ENCODE assay signal across 14 cellular contexts in genomic region chr7:1012392-1013095, GRCh38. TPM values are rescaled to one million over a fixed set of nuclear protein-coding genes. Genes with fewer than 3 reads are reported as not detected.
A peak's percentile ranks its signal among the peaks of the same experiment; 100 is the strongest.
DNase-seq lines count a peak whose midpoint lies in the region; ATAC-seq, FAIRE-seq and TF ChIP-seq lines count a peak whose summit lies in the region.
"Had no signal": no experiment of that assay in that cellular context is flagged by ENCODE, and none has a peak within 500 bp of the region (broad histone marks: within the 10 kb centered on the region; RNA-seq: fewer than 3 reads in every experiment).

No MANE protein-coding gene starts in this region.

- CTCF ChIA-PET in H1 (lab: Charles Lee; ENCODE audit: partially characterized antibody), result interaction anchor here (0.6 to 2.0 kb wide), 8 partner anchors 12 to 394 kb away, joined by 3 to 10 read pairs (median 4); partner anchors contain the start of gene GPR146

- no peak for TF ChIP-seq RAD21 in H1 (IDR thresholded peaks at IDR 0.05 in 1 of 2, conservative IDR thresholded peaks at IDR 0.05 in 1 of 2; ENCODE audit: low read depth in 2 of 2, low read length in 2 of 2)

- no peaks in the 10 kb centered on the region for H3K27me3 ChIP-seq in H1 (replicated peaks in 1 of 4; ENCODE audit: control insufficient read depth in 3 of 4, extremely low read depth in 1 of 4, insufficient read depth in 3 of 4, low read length in 3 of 4)

- peaks cover 0 to 8% of the 10 kb centered on the region in 2 experiments; a peak in 1 of 4 replicates for H3K9me3 ChIP-seq in H1 (ENCODE audit: insufficient read depth in 2 of 2, low read depth in 1 of 2, low read length in 1 of 2)

- peaks cover 14% of the 10 kb centered on the region for H3K4me1 Mint-ChIP-seq in stimulated activated effector memory CD8-positive, alpha-beta T cell treated with anti-CD3 and anti-CD28 coated beads, Interleukin-12 subunit alpha, Interleukin-12 subunit beta, amount 100 ng/mL, for 72 hours
- H3K4me1 Mint-ChIP-seq in natural killer cell treated with Interleukin-12 subunit alpha and Interleukin-12 subunit beta and Interleukin-15 and Interleukin-18, amount 100 ng/mL, for 72 hours (ENCODE audit: low read depth in 2 of 2), result peaks cover 9 to 21% of the 10 kb centered on the region in 2 donors

- H3K9me3 Mint-ChIP-seq in stimulated activated effector memory CD8-positive, alpha-beta T cell treated with anti-CD3 and anti-CD28 coated beads, Interleukin-12 subunit alpha, Interleukin-12 subunit beta, amount 100 ng/mL, for 72 hours, result peaks cover 5% of the 10 kb centered on the region
- H3K9me3 Mint-ChIP-seq in natural killer cell treated with Interleukin-12 subunit alpha and Interleukin-12 subunit beta and Interleukin-15 and Interleukin-18, amount 100 ng/mL, for 72 hours, result peaks cover 5% of the 10 kb centered on the region

- TF ChIP-seq CTCF in GM10266 (IDR thresholded peaks at IDR 0.05; ENCODE audit: control insufficient read depth, insufficient read depth, low read depth, missing control alignments), result peak; percentile 5
- no peak for TF ChIP-seq CTCF in H1 (IDR thresholded peaks at IDR 0.05; ENCODE audit: control extremely low read depth in 1 of 3, insufficient read depth in 1 of 3, low read depth in 1 of 3, low read length in 3 of 3)

- H3K79me2 ChIP-seq in H1 (ENCODE audit: control insufficient read depth in 1 of 2, insufficient read depth in 2 of 2, low read length in 2 of 2), result peaks cover 0 to 3% of the 10 kb centered on the region in 2 experiments; a peak in 1 of 4 replicates

- H3K4me3 ChIP-seq in H1 (ENCODE audit: extremely low read depth in 1 of 4, insufficient read depth in 2 of 4, low read depth in 3 of 4, low read length in 4 of 4), result no peak overlapping the region

- no peak overlapping the region for H3K23ac ChIP-seq in H1 (ENCODE audit: insufficient read length)

- H3K23me2 ChIP-seq in H1 (ENCODE audit: low read depth, low read length), result peaks cover 8% of the 10 kb centered on the region; the same call in 1 of the 2 replicates

- H2BK15ac ChIP-seq in H1 (ENCODE audit: low read length), result no peak overlapping the region

- H3K27me3 Mint-ChIP-seq in natural killer cell treated with Interleukin-12 subunit alpha and Interleukin-12 subunit beta and Interleukin-15 and Interleukin-18, amount 100 ng/mL, for 72 hours, result no peaks in the 10 kb centered on the region

- no peak overlapping the region for H3K18ac ChIP-seq in H1 (ENCODE audit: extremely low read depth, low read length)

- H3K14ac ChIP-seq in H1 (ENCODE audit: insufficient read length), result no peak overlapping the region

- no peaks in the 10 kb centered on the region for H3K4me1 ChIP-seq in H1 (replicated peaks in 1 of 4; ENCODE audit: control insufficient read depth in 3 of 4, insufficient read depth in 4 of 4, low read length in 3 of 4)

- H4K91ac ChIP-seq in H1 (replicated peaks; ENCODE audit: insufficient read length, low read length), result no peak overlapping the region

- no peak overlapping the region for H2BK120ac ChIP-seq in H1 (replicated peaks; ENCODE audit: low read depth, low read length)

- no peak overlapping the region for H3K4me3 Mint-ChIP-seq in stimulated activated effector memory CD8-positive, alpha-beta T cell treated with anti-CD3 and anti-CD28 coated beads, Interleukin-12 subunit alpha, Interleukin-12 subunit beta, amount 100 ng/mL, for 72 hours
- H3K4me3 Mint-ChIP-seq in natural killer cell treated with Interleukin-12 subunit alpha and Interleukin-12 subunit beta and Interleukin-15 and Interleukin-18, amount 100 ng/mL, for 72 hours, result no peak overlapping the region

- FAIRE-seq in HTR-8/SVneo (lab: Jason Lieb, UNC) (peak; percentile 4), H1 (lab: Jason Lieb, UNC) (no peak)

- TF ChIP-seq POLR2A in H1 (IDR thresholded peaks at IDR 0.05; ENCODE audit: control extremely low read depth in 1 of 2, low read depth in 2 of 2, low read length in 2 of 2), result no peak

- ATAC-seq in stimulated activated effector memory CD8-positive, alpha-beta T cell treated with anti-CD3 and anti-CD28 coated beads, Interleukin-12 subunit alpha, Interleukin-12 subunit beta, amount 100 ng/mL, for 72 hours, result peak; percentile 5
- no peak for ATAC-seq in GM21528 (IDR thresholded peaks at IDR 0.05; ENCODE audit: low FRiP score, unreplicated experiment)
- no peak for ATAC-seq in natural killer cell treated with Interleukin-12 subunit alpha and Interleukin-12 subunit beta and Interleukin-15 and Interleukin-18, amount 100 ng/mL, for 72 hours

- peaks cover 0 to 8% (median 0%) of the 10 kb centered on the region in 4 experiments; a peak in 3 of 8 replicates for H3K36me3 ChIP-seq in H1 (ENCODE audit: control insufficient read depth in 2 of 4, insufficient read depth in 4 of 4, low read length in 3 of 4)

- H3K56ac ChIP-seq in H1 (replicated peaks; ENCODE audit: insufficient read length, low read depth, low read length), result no peak overlapping the region

- POLR2A ChIA-PET in H1 (lab: Charles Lee; ENCODE audit: partially characterized antibody), result no interaction called here

- H3K79me1 ChIP-seq in H1 (ENCODE audit: low read depth, low read length), result peaks cover 7% of the 10 kb centered on the region

- no peak overlapping the region for H3K4me2 ChIP-seq in H1 (ENCODE audit: insufficient read depth in 1 of 2, low read depth in 2 of 2, low read length in 2 of 2)

- WGBS in H1 (ENCODE audit: extremely low coverage in 1 of 2, insufficient coverage in 1 of 2, insufficient read length in 1 of 2, insufficient replicate concordance in 2 of 2, low coverage in 1 of 2, low lambda C conversion rate in 2 of 2, missing lambda C conversion rate in 1 of 2), 2 experiments, result 93% methylated on average over 35 of the region's 44 CpGs; no CpG with 5 or more reads in 1 of the 2 experiments

- no peak overlapping the region for H4K5ac ChIP-seq in H1 (ENCODE audit: insufficient read length, low read depth, low read length)

- no peak overlapping the region for H2AK5ac ChIP-seq in H1 (ENCODE audit: low read depth, low read length)

- TF ChIP-seq EP300 in H1 (IDR thresholded peaks at IDR 0.05; ENCODE audit: borderline replicate concordance in 1 of 2, low read depth in 2 of 2, low read length in 2 of 2), result no peak

- H3K27ac Mint-ChIP-seq in stimulated activated effector memory CD8-positive, alpha-beta T cell treated with anti-CD3 and anti-CD28 coated beads, Interleukin-12 subunit alpha, Interleukin-12 subunit beta, amount 100 ng/mL, for 72 hours, result no peak overlapping the region
- no peak overlapping the region for H3K27ac Mint-ChIP-seq in natural killer cell treated with Interleukin-12 subunit alpha and Interleukin-12 subunit beta and Interleukin-15 and Interleukin-18, amount 100 ng/mL, for 72 hours

- H3K27ac ChIP-seq in H1 (ENCODE audit: low read depth, low read length), result no peak overlapping the region

- H2BK12ac ChIP-seq in H1 (ENCODE audit: low read depth, low read length), result no peak overlapping the region

- H4K20me1 ChIP-seq in H1 (replicated peaks in 1 of 2; ENCODE audit: control insufficient read depth in 1 of 2, insufficient read depth in 2 of 2, low read length in 2 of 2), result peaks cover 3 to 11% of the 10 kb centered on the region in 2 experiments

- H2BK20ac ChIP-seq in H1 (ENCODE audit: low read length), result no peak overlapping the region

- no peak overlapping the region; a peak in 1 of 7 replicates for H3K9ac ChIP-seq in H1 (replicated peaks in 1 of 4; ENCODE audit: extremely low read depth in 1 of 4, low read depth in 3 of 4, low read length in 3 of 4)

- no peak overlapping the region for H2AFZ ChIP-seq in H1 (ENCODE audit: low read length)

- peaks cover 11% of the 10 kb centered on the region for H3K36me3 Mint-ChIP-seq in stimulated activated effector memory CD8-positive, alpha-beta T cell treated with anti-CD3 and anti-CD28 coated beads, Interleukin-12 subunit alpha, Interleukin-12 subunit beta, amount 100 ng/mL, for 72 hours
- no peaks in the 10 kb centered on the region for H3K36me3 Mint-ChIP-seq in natural killer cell treated with Interleukin-12 subunit alpha and Interleukin-12 subunit beta and Interleukin-15 and Interleukin-18, amount 100 ng/mL, for 72 hours

- peak overlapping the region; percentile 25; the same call in 1 of the 2 replicates for H4K8ac ChIP-seq in H1 (ENCODE audit: extremely low read depth, insufficient read depth, low read length)

- H3K4ac ChIP-seq in H1 (replicated peaks; ENCODE audit: insufficient read length, low read depth, low read length), result no peak overlapping the region

- DNase-seq in GM10266 (ENCODE audit: extremely low spot score), result no peak
- no peak for DNase-seq in HTR-8/SVneo (ENCODE audit: insufficient read length, low spot score)
- no peak for DNase-seq in H1 (ENCODE audit: low read depth in 1 of 2, low spot score in 2 of 2)
- DNase-seq in stimulated activated effector memory CD8-positive, alpha-beta T cell treated with anti-CD3 and anti-CD28 coated beads, Interleukin-12 subunit alpha, Interleukin-12 subunit beta, amount 100 ng/mL, for 72 hours (ENCODE audit: low spot score in 2 of 2), result no peak
- no peak for DNase-seq in HCEC 1CT
- no peak for DNase-seq in natural killer cell treated with Interleukin-12 subunit alpha and Interleukin-12 subunit beta and Interleukin-15 and Interleukin-18, amount 100 ng/mL, for 72 hours (ENCODE audit: low spot score)
- DNase-seq: IMR-90, NCI-H2029, NCI-H510A treated with DMSO at 0.1 percent for 48 hours had no signal

- H2BK5ac ChIP-seq in H1 (ENCODE audit: low read depth, low read length), result no peak overlapping the region

RNA-seq across cellular contexts. Expression of gene CYP2W1, which starts 29.6 kb away (rescaled TPM):
- not detected in 2 replicates for total RNA-seq in H1 (2021; fragmentation: NEBNext Ultra II Directional; extraction: Animal tissue kit (Norgen Biotek cat#: 25700))
- polyA plus RNA-seq in H1 (2011; rRNA removed), result 0.05 TPM in 1 of 2 replicates, not detected in the other
- polyA plus RNA-seq in H1 (2011; cell fraction: cytosol; rRNA removed), result 0.04 TPM
- polyA plus RNA-seq in H1 (2011; cell fraction: nucleus; rRNA removed), result 0.16 TPM
- 0.08 to 0.14 TPM (median 0.13 TPM) in 3 of 4 replicates, not detected in the other for polyA plus RNA-seq in H1 (2012, experiment 1 of 2)
- not detected for polyA plus RNA-seq in H1 (2012, experiment 2 of 2)
- polyA plus RNA-seq in H1 (2013, experiment 1 of 2), result not detected
- 0.04 TPM for polyA plus RNA-seq in H1 (2013, experiment 2 of 2)
- not detected in 2 replicates for polyA minus RNA-seq in H1 (2011; rRNA and poly(A)+ RNA removed)
- polyA minus RNA-seq in H1 (2011; cell fraction: cytosol; rRNA and poly(A)+ RNA removed), result not detected
- polyA minus RNA-seq in H1 (2011; cell fraction: nucleus; rRNA and poly(A)+ RNA removed), result not detected
- not detected for total RNA-seq in natural killer cell treated with Interleukin-12 subunit alpha and Interleukin-12 subunit beta and Interleukin-15 and Interleukin-18, amount 100 ng/mL, for 72 hours
- total RNA-seq: H4, IMR-90, LHCN-M2 had no signal
- polyA plus RNA-seq: AG04450, BJ, IMR-90 had no signal

RNA-seq across cellular contexts. Expression of gene GPR146, which starts 31.8 kb away (rescaled TPM):
- 0.54 and 1.8 TPM in 2 replicates for total RNA-seq in H1 (2021; fragmentation: NEBNext Ultra II Directional; extraction: Animal tissue kit (Norgen Biotek cat#: 25700))
- 2.7 and 3.9 TPM in 2 replicates for polyA plus RNA-seq in H1 (2011; rRNA removed)
- 2.5 TPM for polyA plus RNA-seq in H1 (2011; cell fraction: cytosol; rRNA removed)
- 3.3 TPM for polyA plus RNA-seq in H1 (2011; cell fraction: nucleus; rRNA removed)
- polyA plus RNA-seq in H1 (2012, experiment 1 of 2), result 0.62 to 1.8 TPM (median 1.3 TPM) in 4 replicates
- 2.0 TPM for polyA plus RNA-seq in H1 (2012, experiment 2 of 2)
- polyA plus RNA-seq in H1 (2013, experiment 1 of 2), result 1.1 TPM
- polyA plus RNA-seq in H1 (2013, experiment 2 of 2), result 0.79 TPM
- polyA minus RNA-seq in H1 (2011; rRNA and poly(A)+ RNA removed), result 2.9 and 4.5 TPM in 2 replicates
- polyA minus RNA-seq in H1 (2011; cell fraction: cytosol; rRNA and poly(A)+ RNA removed), result 0.81 TPM
- 3.9 TPM for polyA minus RNA-seq in H1 (2011; cell fraction: nucleus; rRNA and poly(A)+ RNA removed)
- 1 to 10 TPM in 1 of 2 donors, under 1 TPM in 1; 0.89 to 8.1 TPM for total RNA-seq in natural killer cell treated with Interleukin-12 subunit alpha and Interleukin-12 subunit beta and Interleukin-15 and Interleukin-18, amount 100 ng/mL, for 72 hours

RNA-seq across cellular contexts. Expression of gene COX19, which starts 37.2 kb away (rescaled TPM):
- 7.9 and 9.0 TPM in 2 replicates for total RNA-seq in H1 (2021; fragmentation: NEBNext Ultra II Directional; extraction: Animal tissue kit (Norgen Biotek cat#: 25700))
- 3.9 and 5.8 TPM in 2 replicates for polyA plus RNA-seq in H1 (2011; rRNA removed)
- polyA plus RNA-seq in H1 (2011; cell fraction: cytosol; rRNA removed), result 5.7 TPM
- 8.0 TPM for polyA plus RNA-seq in H1 (2011; cell fraction: nucleus; rRNA removed)
- polyA plus RNA-seq in H1 (2012, experiment 1 of 2), result 5.4 to 7.9 TPM (median 6.1 TPM) in 4 replicates
- 3.6 TPM for polyA plus RNA-seq in H1 (2012, experiment 2 of 2)
- 7.3 TPM for polyA plus RNA-seq in H1 (2013, experiment 1 of 2)
- 7.1 TPM for polyA plus RNA-seq in H1 (2013, experiment 2 of 2)
- 4.2 and 7.6 TPM in 2 replicates for polyA minus RNA-seq in H1 (2011; rRNA and poly(A)+ RNA removed)
- polyA minus RNA-seq in H1 (2011; cell fraction: cytosol; rRNA and poly(A)+ RNA removed), result 3.3 TPM
- 13.6 TPM for polyA minus RNA-seq in H1 (2011; cell fraction: nucleus; rRNA and poly(A)+ RNA removed)
- total RNA-seq in natural killer cell treated with Interleukin-12 subunit alpha and Interleukin-12 subunit beta and Interleukin-15 and Interleukin-18, amount 100 ng/mL, for 72 hours, result 10 to 100 TPM; 17.2 to 19.9 TPM

RNA-seq across cellular contexts. Expression of gene ADAP1, which starts 58.1 kb away (rescaled TPM):
- total RNA-seq in H1 (2021; fragmentation: NEBNext Ultra II Directional; extraction: Animal tissue kit (Norgen Biotek cat#: 25700)), result 5.4 and 5.8 TPM in 2 replicates
- polyA plus RNA-seq in H1 (2011; rRNA removed), result 6.1 and 8.1 TPM in 2 replicates
- 7.0 TPM for polyA plus RNA-seq in H1 (2011; cell fraction: cytosol; rRNA removed)
- polyA plus RNA-seq in H1 (2011; cell fraction: nucleus; rRNA removed), result 14.6 TPM
- 6.7 to 9.5 TPM (median 9.3 TPM) in 4 replicates for polyA plus RNA-seq in H1 (2012, experiment 1 of 2)
- polyA plus RNA-seq in H1 (2012, experiment 2 of 2), result 10.2 TPM
- polyA plus RNA-seq in H1 (2013, experiment 1 of 2), result 5.6 TPM
- polyA plus RNA-seq in H1 (2013, experiment 2 of 2), result 4.6 TPM
- polyA minus RNA-seq in H1 (2011; rRNA and poly(A)+ RNA removed), result 4.6 and 6.6 TPM in 2 replicates
- polyA minus RNA-seq in H1 (2011; cell fraction: cytosol; rRNA and poly(A)+ RNA removed), result 6.6 TPM
- polyA minus RNA-seq in H1 (2011; cell fraction: nucleus; rRNA and poly(A)+ RNA removed), result 6.3 TPM
- total RNA-seq in natural killer cell treated with Interleukin-12 subunit alpha and Interleukin-12 subunit beta and Interleukin-15 and Interleukin-18, amount 100 ng/mL, for 72 hours, result 100 to 1,000 TPM in 1 of 2 donors, 10 to 100 TPM in 1; 70.6 to 161 TPM
